ENCODE assay signal across 15 cellular contexts in the genomic region with DNA sequence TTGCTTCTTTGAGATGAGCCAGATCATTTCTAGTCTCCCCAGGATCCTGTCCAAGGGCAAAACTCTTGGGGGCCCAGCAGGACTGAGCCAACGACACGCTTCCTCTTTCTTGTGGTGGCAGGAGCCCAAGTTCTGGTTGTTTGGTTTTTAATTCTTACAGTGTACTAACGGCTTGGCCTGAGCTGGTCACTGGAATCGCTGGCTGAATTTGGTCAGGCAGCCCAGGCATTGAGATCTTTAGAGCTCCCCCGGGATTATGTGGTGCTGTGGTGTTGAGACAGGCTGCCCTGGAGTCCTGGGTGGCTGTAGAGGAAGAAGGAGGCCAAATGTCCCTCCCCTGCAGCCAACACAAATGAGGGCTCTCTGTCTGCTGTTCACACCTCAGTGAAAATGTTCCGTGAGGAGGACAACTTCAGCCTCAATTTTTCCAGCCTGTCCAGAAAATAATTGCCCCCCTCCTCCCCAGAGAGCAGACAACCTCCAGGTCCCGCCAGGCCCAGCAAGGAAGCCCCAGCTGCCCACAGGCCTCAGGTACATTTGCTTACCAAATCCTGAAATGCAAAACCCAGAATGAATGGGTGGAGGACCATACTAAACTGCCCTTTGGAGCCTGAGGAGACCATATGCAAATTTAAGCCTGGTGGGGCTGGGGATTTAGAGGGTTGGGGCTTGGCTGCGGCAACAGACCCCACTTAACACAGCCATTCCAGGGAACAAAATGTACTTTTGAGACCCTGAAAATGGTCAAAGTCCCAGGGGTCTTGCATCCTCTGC. TPM values are rescaled to one million over a fixed set of nuclear protein-coding genes. Genes with fewer than 3 reads are reported as not detected.
DNase-seq lines count a peak whose midpoint lies in the region; ATAC-seq and TF ChIP-seq lines count a peak whose summit lies in the region.
"Had no signal": no experiment of that assay in that cellular context is flagged by ENCODE, and none has a peak within 500 bp of the region (broad histone marks: within the 10 kb centered on the region; RNA-seq: fewer than 3 reads in every experiment).

No MANE protein-coding gene starts in this region.

- H3K4me3 ChIP-seq in right cardiac atrium (ENCODE audit: low read length) (no peak overlapping the region), heart right ventricle (no peak overlapping the region), coronary artery (no peak overlapping the region), aorta (ENCODE audit: low read length in 2 of 2) (no peak overlapping the region), dorsolateral prefrontal cortex (no peak overlapping the region)
- H3K4me3 ChIP-seq: A549 had no signal

- no peaks in the 10 kb centered on the region for H3K36me3 ChIP-seq in heart right ventricle
- no peaks in the 10 kb centered on the region for H3K36me3 ChIP-seq in aorta (ENCODE audit: control insufficient read depth in 1 of 2, insufficient read depth in 2 of 2, low read length in 1 of 2)

- H3K9me3 ChIP-seq in right cardiac atrium (ENCODE audit: control insufficient read depth, low read length) (no peaks in the 10 kb centered on the region), heart right ventricle (no peaks in the 10 kb centered on the region), aorta (ENCODE audit: control insufficient read depth, low read length) (no peaks in the 10 kb centered on the region)
- H3K9me3 ChIP-seq: A549 had no signal

- H3K27me3 ChIP-seq in right cardiac atrium (ENCODE audit: control insufficient read depth, insufficient read depth) (no peaks in the 10 kb centered on the region), heart right ventricle (peaks cover 0 to 36% (median 22%) of the 10 kb centered on the region in 7 donors), aorta (ENCODE audit: control insufficient read depth in 1 of 2, insufficient read depth in 2 of 2, low read length in 1 of 2) (no peaks in the 10 kb centered on the region), dorsolateral prefrontal cortex (no peaks in the 10 kb centered on the region)

- DNase-seq in right cardiac atrium (peak in 1 of 3 donors; percentile 69), heart right ventricle (no peak), NCI-H526 (lab: John Stamatoyannopoulos, UW) (peak; percentile 99), coronary artery (ENCODE audit: low spot score) (no peak), aorta (peak; percentile 57 to 71), dorsolateral prefrontal cortex (no peak)
- no peak for DNase-seq in stimulated activated CD4-positive, alpha-beta T cell treated with anti-CD3 and anti-CD28 coated beads, Interleukin-2, amount 100 ng/mL, for 48 hours
- no peak for DNase-seq in stimulated activated CD8-positive, alpha-beta memory T cell treated with anti-CD3 and anti-CD28 coated beads, Interleukin-4, amount 100 ng/mL, for 48 hours
- DNase-seq: activated effector memory CD4-positive, alpha-beta T cell treated with Interleukin-2 at 50 U/mL for 16 hours; caudate nucleus; DMS79 treated with DMSO at 0.1 percent for 48 hours; NCI-H187; stimulated activated naive CD4-positive, alpha-beta T cell treated with Interleukin-2 at 50 U/mL for 16 hours had no signal

- no peak for TF ChIP-seq CTCF in heart right ventricle (IDR thresholded peaks at IDR 0.05)
- TF ChIP-seq CTCF in coronary artery (IDR thresholded peaks at IDR 0.05) = no peak
- no peak for TF ChIP-seq CTCF in dorsolateral prefrontal cortex (IDR thresholded peaks at IDR 0.05 in 54 of 56, conservative IDR thresholded peaks at IDR 0.05 in 2 of 56; ENCODE audit: low read depth in 1 of 56, partially characterized antibody in 56 of 56)

- H3K27ac ChIP-seq in right cardiac atrium (ENCODE audit: low read length) = no peak overlapping the region
- H3K27ac ChIP-seq in heart right ventricle = no peak overlapping the region
- peak overlapping the region; percentile 1 to 27 for H3K27ac ChIP-seq in coronary artery
- H3K27ac ChIP-seq in aorta (ENCODE audit: low read depth in 1 of 2, low read length in 2 of 2) = peak overlapping the region in 1 of 2 donors; percentile 61
- no peak overlapping the region for H3K27ac ChIP-seq in dorsolateral prefrontal cortex
- H3K27ac ChIP-seq: A549 had no signal

- H3K4me1 ChIP-seq in right cardiac atrium (ENCODE audit: control insufficient read depth, insufficient read depth, low read length) (peaks cover 5% of the 10 kb centered on the region), heart right ventricle (peaks cover 0 to 10% (median 0%) of the 10 kb centered on the region in 9 donors), aorta (ENCODE audit: control insufficient read depth in 1 of 2, insufficient read depth in 2 of 2, low read length in 2 of 2) (no peaks in the 10 kb centered on the region)
- H3K4me1 ChIP-seq: A549 had no signal

- intact Hi-C loops in right cardiac atrium (cut with DNase I) = no loop called here
- intact Hi-C loops in heart right ventricle (cut with DNase I) = no loop called here
- intact Hi-C loops in aorta (cut with DNase I) = no loop called here
- intact Hi-C loops in dorsolateral prefrontal cortex (cut with DNase I) = no loop called here

- 51% methylated on average over 8 of the region's 8 CpGs for WGBS in right cardiac atrium
- 67 to 77% methylated on average over 8 of the region's 8 CpGs for WGBS in heart right ventricle, 2 donors
- 23 to 25% methylated on average over 8 of the region's 8 CpGs for WGBS in aorta, 2 donors

- ATAC-seq in right cardiac atrium = peak; percentile 36 to 66
- ATAC-seq in heart right ventricle = no peak
- ATAC-seq in aorta (ENCODE audit: low FRiP score) = peak; percentile 65
- ATAC-seq: A549; natural killer cell treated with Interleukin-12 subunit alpha and Interleukin-12 subunit beta and Interleukin-15 and Interleukin-18, amount 100 ng/mL, for 72 hours had no signal

RNA-seq across cellular contexts. Expression of a gene that starts 23.6 kb away (rescaled TPM):
- under 1 TPM in 1 of 4 donors, not detected in 3; 0.06 TPM for total RNA-seq in right cardiac atrium
- 0.02 TPM for polyA plus RNA-seq in right cardiac atrium
- total RNA-seq in heart right ventricle = not detected
- polyA plus RNA-seq in heart right ventricle = not detected
- not detected for total RNA-seq in aorta
- polyA plus RNA-seq in aorta = 1 to 10 TPM in 1 of 2 donors, not detected in 1; 2.3 TPM
- total RNA-seq in dorsolateral prefrontal cortex = under 1 TPM in 42 of 120 experiments, not detected in 78; 0.10 to 0.56 (median 0.18) TPM
- total RNA-seq: natural killer cell treated with Interleukin-12 subunit alpha and Interleukin-12 subunit beta and Interleukin-15 and Interleukin-18, amount 100 ng/mL, for 72 hours had no signal
- polyA plus RNA-seq: A549 had no signal

RNA-seq across cellular contexts. Expression of a gene that starts 43.2 kb away (rescaled TPM):
- total RNA-seq in right cardiac atrium (not detected), heart right ventricle (under 1 TPM in 2 of 10 donors, not detected in 8; 0.21 to 0.28 TPM), aorta (under 1 TPM in 1 of 2 donors, not detected in 1; 0.23 TPM), dorsolateral prefrontal cortex (1 to 10 TPM in 3 of 120 experiments, under 1 TPM in 75, not detected in 42; 0.21 to 1.8 (median 0.46) TPM)
- polyA plus RNA-seq in right cardiac atrium (not detected), heart right ventricle (not detected), aorta (under 1 TPM in 1 of 2 donors, not detected in 1; 0.15 TPM)

Comparison
In these comparisons a context has a peak if more than half of its experiments do, and no peak if none do; other contexts are left out.
1. ATAC-seq: peak in right cardiac atrium (2 of 2) and aorta (single experiment); none in heart right ventricle (0 of 8).
2. DNase-seq: peak in NCI-H526 (2 of 2) and aorta (2 of 2); none in heart right ventricle (0 of 2), coronary artery (single experiment), stimulated activated CD4-positive, alpha-beta T cell treated with anti-CD3 and anti-CD28 coated beads, Interleukin-2, amount 100 ng/mL, for 48 hours (0 of 2), dorsolateral prefrontal cortex (0 of 10) and stimulated activated CD8-positive, alpha-beta memory T cell treated with anti-CD3 and anti-CD28 coated beads, Interleukin-4, amount 100 ng/mL, for 48 hours (single experiment).
3. H3K27ac ChIP-seq: peak in coronary artery (2 of 2); none in right cardiac atrium (single experiment), heart right ventricle (0 of 10) and dorsolateral prefrontal cortex (0 of 59).